17 cellular contexts compared by ENCODE assay signal in the genomic region with DNA sequence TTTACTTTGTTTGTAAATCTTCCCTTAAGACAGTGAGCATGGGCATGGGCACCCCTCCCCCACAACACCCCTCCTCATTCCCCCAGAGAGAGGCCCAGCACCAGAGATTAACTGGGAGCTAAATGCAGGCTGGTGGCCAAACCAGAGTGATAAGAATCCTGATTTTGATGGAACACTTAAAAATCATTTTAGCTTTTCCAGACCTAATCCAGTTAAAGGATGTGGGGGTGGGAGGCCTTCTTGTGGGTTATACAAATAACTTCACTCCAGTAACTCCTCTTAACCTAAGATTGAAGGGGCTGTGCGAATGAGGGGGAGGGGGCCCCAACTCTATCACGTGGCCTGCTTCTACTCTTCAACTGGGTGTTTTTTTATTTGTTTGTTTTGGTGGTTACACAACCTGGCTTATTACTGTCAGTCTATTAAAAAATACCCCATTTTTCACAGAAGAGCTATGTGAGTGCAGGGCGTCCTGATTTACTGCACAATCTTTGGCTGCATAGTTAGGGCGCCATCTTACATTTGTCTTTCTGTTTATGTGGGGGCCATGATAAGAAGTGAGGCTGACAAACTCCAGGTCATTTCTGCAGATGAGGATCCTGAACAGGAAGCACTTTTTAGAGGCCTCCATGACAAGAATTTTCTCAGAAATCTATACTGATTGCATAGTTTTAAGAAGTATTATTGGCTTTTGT.
"Had no signal": no experiment of that assay in that cellular context is flagged by ENCODE, and none has a peak within 500 bp of the region (broad histone marks: within the 10 kb centered on the region; RNA-seq: fewer than 3 reads in every experiment).

No MANE protein-coding gene starts in this region.

- H3K9me3 Mint-ChIP-seq: neural crest cell had no signal

- H3K4me3 Mint-ChIP-seq: activated CD8-positive, alpha-beta memory T cell treated with anti-CD3 and anti-CD28 coated beads, Interleukin-2, amount 10 ng/mL, durations not matched to agents 7 days and 5 days; activated naive CD4-positive, alpha-beta T cell treated with anti-CD3 and anti-CD28 coated beads, Interleukin-2, amount 10 ng/mL, durations not matched to agents 7 days and 5 days; neural crest cell; stimulated activated effector memory CD8-positive, alpha-beta T cell treated with anti-CD3 and anti-CD28 coated beads, Interleukin-12 subunit alpha, Interleukin-12 subunit beta, amount 100 ng/mL, for 72 hours; T-cell had no signal

- H3K4me3 ChIP-seq: esophagus muscularis mucosa, ovary, SJSA1, thoracic aorta, upper lobe of right lung had no signal

- H3K4me1 Mint-ChIP-seq: activated CD8-positive, alpha-beta memory T cell treated with anti-CD3 and anti-CD28 coated beads, Interleukin-2, amount 10 ng/mL, durations not matched to agents 7 days and 5 days; activated naive CD4-positive, alpha-beta T cell treated with anti-CD3 and anti-CD28 coated beads, Interleukin-2, amount 10 ng/mL, durations not matched to agents 7 days and 5 days; neural crest cell; stimulated activated effector memory CD8-positive, alpha-beta T cell treated with anti-CD3 and anti-CD28 coated beads, Interleukin-12 subunit alpha, Interleukin-12 subunit beta, amount 100 ng/mL, for 72 hours; T-cell had no signal

- H3K27ac ChIP-seq: esophagus muscularis mucosa, ovary, SJSA1, thoracic aorta, upper lobe of right lung had no signal

- H3K9me3 ChIP-seq: esophagus muscularis mucosa, ovary, SJSA1, thoracic aorta, upper lobe of right lung had no signal

- H3K36me3 Mint-ChIP-seq: activated CD8-positive, alpha-beta memory T cell treated with anti-CD3 and anti-CD28 coated beads, Interleukin-2, amount 10 ng/mL, durations not matched to agents 7 days and 5 days; activated naive CD4-positive, alpha-beta T cell treated with anti-CD3 and anti-CD28 coated beads, Interleukin-2, amount 10 ng/mL, durations not matched to agents 7 days and 5 days; stimulated activated effector memory CD8-positive, alpha-beta T cell treated with anti-CD3 and anti-CD28 coated beads, Interleukin-12 subunit alpha, Interleukin-12 subunit beta, amount 100 ng/mL, for 72 hours; T-cell had no signal

- H3K27ac Mint-ChIP-seq: activated CD8-positive, alpha-beta memory T cell treated with anti-CD3 and anti-CD28 coated beads, Interleukin-2, amount 10 ng/mL, durations not matched to agents 7 days and 5 days; activated naive CD4-positive, alpha-beta T cell treated with anti-CD3 and anti-CD28 coated beads, Interleukin-2, amount 10 ng/mL, durations not matched to agents 7 days and 5 days; stimulated activated effector memory CD8-positive, alpha-beta T cell treated with anti-CD3 and anti-CD28 coated beads, Interleukin-12 subunit alpha, Interleukin-12 subunit beta, amount 100 ng/mL, for 72 hours; T-cell had no signal

- H3K36me3 ChIP-seq: esophagus muscularis mucosa, ovary, SJSA1, thoracic aorta, upper lobe of right lung had no signal

- ATAC-seq: activated CD8-positive, alpha-beta memory T cell treated with anti-CD3 and anti-CD28 coated beads, Interleukin-2, amount 10 ng/mL, durations not matched to agents 7 days and 5 days; left colon; stimulated activated effector memory CD8-positive, alpha-beta T cell treated with anti-CD3 and anti-CD28 coated beads, Interleukin-12 subunit alpha, Interleukin-12 subunit beta, amount 100 ng/mL, for 72 hours; T-cell; upper lobe of right lung had no signal

- H3K27me3 ChIP-seq: esophagus muscularis mucosa, ovary, SJSA1, upper lobe of right lung had no signal

- DNase-seq: activated CD4-positive, alpha-beta T cell treated with anti-CD3 and anti-CD28 coated beads for 1 hour; activated CD4-positive, alpha-beta T cell treated with anti-CD3 and anti-CD28 coated beads, Interleukin-2, amount 50 U/mL, for 48 hours; activated CD8-positive, alpha-beta memory T cell treated with anti-CD3 and anti-CD28 coated beads, Interleukin-2, amount 10 ng/mL, durations not matched to agents 7 days and 5 days; activated naive CD4-positive, alpha-beta T cell treated with anti-CD3 and anti-CD28 coated beads, Interleukin-2, amount 10 ng/mL, durations not matched to agents 7 days and 5 days; activated T-cell treated with anti-CD3 and anti-CD28 coated beads, Interleukin-2, amount 50 U/mL, for 1 hour; head of caudate nucleus; left colon; ovary; stimulated activated CD4-positive, alpha-beta T cell treated with anti-CD3 and anti-CD28 coated beads, Interleukin-12 subunit alpha, Interleukin-12 subunit beta, amount 100 ng/mL, for 4 hours; T-cell; T1000; upper lobe of right lung had no signal

- H3K4me1 ChIP-seq: esophagus muscularis mucosa, SJSA1, upper lobe of right lung had no signal

- H3K27me3 Mint-ChIP-seq: activated CD8-positive, alpha-beta memory T cell treated with anti-CD3 and anti-CD28 coated beads, Interleukin-2, amount 10 ng/mL, durations not matched to agents 7 days and 5 days; activated naive CD4-positive, alpha-beta T cell treated with anti-CD3 and anti-CD28 coated beads, Interleukin-2, amount 10 ng/mL, durations not matched to agents 7 days and 5 days; T-cell had no signal
